ENCODE assay signal across 8 cellular contexts in genomic region chr16:3106205-3106928, GRCh38. TPM values are rescaled to one million over a fixed set of nuclear protein-coding genes. Genes with fewer than 3 reads are reported as not detected.
DNase-seq lines count a peak whose midpoint lies in the region; ATAC-seq, FAIRE-seq and TF ChIP-seq lines count a peak whose summit lies in the region.

No MANE protein-coding gene starts in this region.

- CTCF ChIA-PET in T-cell (lab: Charles Lee) = interaction anchor here in 1 of 2 donors (0.9 to 1.1 kb wide), 2 partner anchors 21 to 23 kb away, joined by 3 to 6 read pairs; no protein-coding TSS in a partner anchor

- no peaks in the 10 kb centered on the region for H3K27me3 ChIP-seq in upper lobe of right lung

- peak overlapping the region; percentile 95 for H3K27ac ChIP-seq in upper lobe of right lung

- POLR2A ChIA-PET in T-cell (lab: Charles Lee) = interaction anchor here in 1 of 2 donors (0.7 kb wide), 1 partner anchor 77 kb away, joined by 3 read pairs; no protein-coding TSS in a partner anchor

- DNase-seq in GM12891 (ENCODE audit: insufficient read length, low spot score) (peak; percentile 99), NCI-H1436 treated with DMSO at 0.1 percent for 48 hours (lab: John Stamatoyannopoulos, UW) (peak; percentile 43), T-cell (peak; percentile 69 to 91 (median 86)), amniotic epithelial cell (ENCODE audit: low read depth) (peak; percentile 85), left cardiac atrium (peak; percentile 92), progenitor cell of endocrine pancreas (ENCODE audit: low spot score, unreplicated experiment) (peak; percentile 92), upper lobe of right lung (peak; percentile 96)

- H3K4me3 Mint-ChIP-seq in T-cell (peak overlapping the region; percentile 79 to 86 (median 85)), progenitor cell of endocrine pancreas (ENCODE audit: low read depth) (peak overlapping the region; percentile 80)

- no peaks in the 10 kb centered on the region for H3K36me3 Mint-ChIP-seq in T-cell
- no peaks in the 10 kb centered on the region for H3K36me3 Mint-ChIP-seq in progenitor cell of endocrine pancreas (ENCODE audit: insufficient read depth)

- no peaks in the 10 kb centered on the region for H3K9me3 Mint-ChIP-seq in T-cell
- no peaks in the 10 kb centered on the region for H3K9me3 Mint-ChIP-seq in progenitor cell of endocrine pancreas (ENCODE audit: low read depth)

- H3K4me1 ChIP-seq in upper lobe of right lung = peaks cover 18% of the 10 kb centered on the region

- H3K27ac Mint-ChIP-seq in T-cell = peak overlapping the region; percentile 90 to 92
- peak overlapping the region; percentile 95 for H3K27ac Mint-ChIP-seq in progenitor cell of endocrine pancreas

- peak; percentile 70 for TF ChIP-seq POLR2A in GM12891 (IDR thresholded peaks at IDR 0.05; ENCODE audit: low read depth, low read length)

- TF ChIP-seq CTCF in progenitor cell of endocrine pancreas (IDR thresholded peaks at IDR 0.05; ENCODE audit: unreplicated experiment) = no peak
- no peak for TF ChIP-seq CTCF in upper lobe of right lung (IDR thresholded peaks at IDR 0.05)

- FAIRE-seq in GM12891 (lab: Jason Lieb, UNC) = peak; percentile 77

- peak overlapping the region; percentile 71 for H3K4me3 ChIP-seq in upper lobe of right lung

- ATAC-seq in HG02763 (IDR thresholded peaks at IDR 0.05; ENCODE audit: unreplicated experiment) = peak; percentile 88
- ATAC-seq in T-cell (replicated peaks in 1 of 4) = peak; percentile 89 to 95 (median 92)
- ATAC-seq in left cardiac atrium = peak; percentile 97
- ATAC-seq in upper lobe of right lung = peak; percentile 99

- H3K27me3 Mint-ChIP-seq in T-cell (no peaks in the 10 kb centered on the region), progenitor cell of endocrine pancreas (peaks cover 14% of the 10 kb centered on the region)

- no peaks in the 10 kb centered on the region for H3K36me3 ChIP-seq in upper lobe of right lung

- H3K9me3 ChIP-seq in upper lobe of right lung = no peaks in the 10 kb centered on the region

- intact Hi-C loops in left cardiac atrium (cut with DNase I) = loop anchor here in 1 of 2 donors (10.0 kb wide), 1 partner anchor 52 kb away; no protein-coding TSS in a partner anchor
- intact Hi-C loops in upper lobe of right lung (cut with DNase I) = no loop called here

- H3K4me1 Mint-ChIP-seq in T-cell (peaks cover 21 to 41% (median 40%) of the 10 kb centered on the region in 3 donors), progenitor cell of endocrine pancreas (ENCODE audit: low read depth) (peaks cover 4% of the 10 kb centered on the region)

TF ChIP-seq in GM12891, 5 proteins besides CTCF, POLR2A, EP300 and RAD21:
- TF ChIP-seq SPI1 (IDR thresholded peaks at IDR 0.05; ENCODE audit: low read depth, low read length) (no peak), POU2F2 (IDR thresholded peaks at IDR 0.05; ENCODE audit: low read depth, low read length) (no peak), PAX5 (IDR thresholded peaks at IDR 0.05; ENCODE audit: insufficient read depth, low read length, severe bottlenecking) (peak; percentile 24), TAF1 (IDR thresholded peaks at IDR 0.05; ENCODE audit: low read depth, low read length) (peak; percentile 69), POLR2AphosphoS5 (IDR thresholded peaks at IDR 0.05; ENCODE audit: low read depth, low read length) (peak; percentile 58; the same call in 1 of the 2 replicates)

RNA-seq across cellular contexts. Expression of gene ZNF205, which starts 6.0 kb away (rescaled TPM):
- polyA plus RNA-seq in GM12891 (2012; ENCODE audit: low read depth, missing spikeins) = 0.05 TPM
- total RNA-seq in T-cell = under 1 TPM in 1 of 5 donors, not detected in 4; 0.38 TPM
- 1 to 10 TPM; 7.0 to 7.2 TPM for total RNA-seq in left cardiac atrium
- total RNA-seq in progenitor cell of endocrine pancreas = 23.3 and 23.9 TPM in 2 replicates
- total RNA-seq in upper lobe of right lung = 11.7 TPM

RNA-seq across cellular contexts. Expression of gene ZSCAN10, which starts 7.3 kb away (rescaled TPM):
- polyA plus RNA-seq in GM12891 (2012; ENCODE audit: low read depth, missing spikeins) = 0.06 TPM
- total RNA-seq in T-cell (under 1 TPM in 4 of 5 donors, not detected in 1; 0.19 to 0.64 (median 0.39) TPM), left cardiac atrium (not detected), progenitor cell of endocrine pancreas (0.33 and 0.34 TPM in 2 replicates), upper lobe of right lung (not detected)

RNA-seq across cellular contexts. Expression of gene ZNF213, which starts 28.5 kb away (rescaled TPM):
- 3.7 TPM for polyA plus RNA-seq in GM12891 (2012; ENCODE audit: low read depth, missing spikeins)
- total RNA-seq in T-cell (10 to 100 TPM in 3 of 5 donors, 1 to 10 TPM in 2; 3.1 to 16.9 (median 12.8) TPM), left cardiac atrium (1 to 10 TPM; 6.5 to 6.7 TPM), progenitor cell of endocrine pancreas (13.1 and 13.4 TPM in 2 replicates), upper lobe of right lung (9.1 TPM)

RNA-seq across cellular contexts. Expression of gene IL32, which starts 40.9 kb away (rescaled TPM):
- 512 TPM for polyA plus RNA-seq in GM12891 (2012; ENCODE audit: low read depth, missing spikeins)
- total RNA-seq in T-cell = 1,000 to 10,000 TPM in 2 of 5 donors, 100 to 1,000 TPM in 3; 736 to 1,200 (median 999) TPM
- total RNA-seq in left cardiac atrium = 10 to 100 TPM; 51.7 to 64.0 TPM
- total RNA-seq in progenitor cell of endocrine pancreas = 2.9 and 4.6 TPM in 2 replicates
- 91.5 TPM for total RNA-seq in upper lobe of right lung

Comparison
In these comparisons a context has a peak if more than half of its experiments do, and no peak if none do; other contexts are left out.
1. Peak in every context shown above with its lines: DNase-seq, ATAC-seq, H3K4me3 ChIP-seq and H3K27ac ChIP-seq.
2. DNase-seq: peak in every context shown above with its lines; median percentile 99 in GM12891; 96 in upper lobe of right lung; 92 in left cardiac atrium; 92 in progenitor cell of endocrine pancreas; 86 in T-cell; 85 in amniotic epithelial cell; 43 in NCI-H1436 treated with DMSO at 0.1 percent for 48 hours.